Comparison of ENCODE assay signal across 8 cellular contexts in the genomic region with DNA sequence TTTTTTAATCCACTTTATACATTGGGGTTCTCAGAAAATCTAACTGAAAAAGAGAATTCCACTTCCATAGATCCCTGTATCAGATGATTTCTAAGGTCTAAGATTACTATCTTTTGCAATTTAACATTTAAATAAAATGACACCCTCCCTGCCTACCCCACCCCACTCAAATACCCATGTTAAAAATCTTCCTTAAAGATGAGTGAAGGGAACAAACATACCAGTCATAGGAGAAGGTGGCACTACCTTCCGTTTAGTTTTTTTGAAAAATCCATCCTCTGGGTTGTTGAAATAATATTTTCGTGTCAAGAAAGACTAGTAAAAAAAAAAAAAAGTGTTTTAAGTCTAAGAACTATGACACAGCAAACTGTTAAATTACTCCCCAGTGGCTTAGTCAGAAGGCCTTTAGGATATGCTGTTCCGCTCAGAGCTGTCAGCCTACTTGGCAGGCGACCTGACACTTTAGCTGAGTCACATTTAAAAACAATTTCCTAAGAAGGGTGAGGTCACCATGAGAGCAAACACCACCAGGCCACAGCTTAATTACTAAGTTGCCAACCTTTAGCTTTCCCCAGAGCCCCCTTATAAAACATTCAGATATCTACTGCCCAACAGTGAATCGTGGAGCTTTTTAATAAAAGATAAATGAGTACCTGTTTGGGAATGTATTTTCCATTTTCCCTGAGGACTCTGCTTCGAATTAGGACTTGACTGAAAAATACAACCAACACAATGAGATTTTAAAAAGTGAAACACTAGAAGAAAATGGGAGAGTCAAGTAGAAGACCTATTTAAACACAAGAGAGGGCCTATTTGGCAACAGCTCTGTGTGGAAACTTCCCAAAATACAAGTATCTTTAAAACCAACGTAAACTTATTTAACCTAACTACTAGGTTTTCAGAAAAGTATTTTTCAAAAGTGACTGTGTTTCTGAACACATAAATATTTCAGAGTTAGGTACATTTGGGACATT. TPM values are rescaled to one million over a fixed set of nuclear protein-coding genes. Genes with fewer than 3 reads are reported as not detected.
DNase-seq lines count a peak whose midpoint lies in the region; ATAC-seq, FAIRE-seq and TF ChIP-seq lines count a peak whose summit lies in the region.

No MANE protein-coding gene starts in this region.

- TF ChIP-seq CTCF in A549 (IDR thresholded peaks at IDR 0.05) (no peak), HFF-Myc (IDR thresholded peaks at IDR 0.05; ENCODE audit: low read depth, low read length, missing control alignments) (no peak)

- H3K4me1 ChIP-seq in A549 (peaks cover 35% of the 10 kb centered on the region), muscle layer of duodenum (ENCODE audit: control insufficient read depth in 1 of 2, insufficient read depth in 2 of 2, low read length in 2 of 2) (peaks cover 0 to 6% of the 10 kb centered on the region in 2 donors)

- H3K9me3 ChIP-seq in A549 (no peaks in the 10 kb centered on the region), SK-N-MC (ENCODE audit: low read depth, low read length) (no peaks in the 10 kb centered on the region), muscle layer of duodenum (ENCODE audit: control insufficient read depth in 1 of 2, low read length in 2 of 2) (no peaks in the 10 kb centered on the region)

- no peak overlapping the region for H3K9ac ChIP-seq in SK-N-MC (ENCODE audit: insufficient read length)

- no peaks in the 10 kb centered on the region for H3K27me3 ChIP-seq in muscle layer of duodenum (ENCODE audit: low read depth, low read length)

- H3K4me3 ChIP-seq in A549 (peak overlapping the region; percentile 11; the same call in 2 of the 3 replicates), HFF-Myc (replicated peaks; ENCODE audit: low read depth, low read length) (no peak overlapping the region), SK-N-MC (no peak overlapping the region), muscle layer of duodenum (ENCODE audit: low read depth in 1 of 2, low read length in 2 of 2) (no peak overlapping the region)

- TF ChIP-seq RAD21 in A549 (conservative IDR thresholded peaks at IDR 0.05 in 1 of 2, IDR thresholded peaks at IDR 0.05 in 1 of 2), result no peak

- FAIRE-seq in A549 (lab: Jason Lieb, UNC), result no peak
- no peak for FAIRE-seq in urothelium cell line (lab: Jason Lieb, UNC)

- peak in 1 of 2 experiments; percentile 59; a peak in 1 of 5 replicates for TF ChIP-seq EP300 in A549 (IDR thresholded peaks at IDR 0.05)

- H3K4me2 ChIP-seq in A549, result peak overlapping the region; percentile 49

- CTCF ChIA-PET in A549 (lab: Yijun Ruan, JAX), result interaction anchor here (0.5 to 4.7 kb wide), 5 partner anchors 9 to 100 kb away, joined by 3 to 26 read pairs (median 3); a partner anchor contains a TSS

- no peak for TF ChIP-seq POLR2A in A549 (IDR thresholded peaks at IDR 0.05; ENCODE audit: low read length)
- peak; percentile 72 for TF ChIP-seq POLR2A in erythroblast (IDR thresholded peaks at IDR 0.05; ENCODE audit: low read length)

- DNase-seq in A549 (ENCODE audit: low read depth in 1 of 2, low spot score in 1 of 2), result peak; percentile 63 to 93
- peak; percentile 79 for DNase-seq in HFF-Myc (ENCODE audit: extremely low read depth, low read depth)
- no peak for DNase-seq in SK-N-MC (ENCODE audit: low read depth, low spot score)
- DNase-seq in erythroblast (lab: John Stamatoyannopoulos, UW), result peak; percentile 97 to 98
- peak; percentile 75 for DNase-seq in urothelium cell line (ENCODE audit: low spot score)
- DNase-seq in DMS79 (lab: John Stamatoyannopoulos, UW), result no peak

- POLR2A ChIA-PET in A549 (lab: Yijun Ruan, JAX), result interaction anchor here (0.6 to 2.1 kb wide), 5 partner anchors 10 to 92 kb away, joined by 3 to 9 read pairs (median 3); a partner anchor contains a TSS

- WGBS in A549 (ENCODE audit: missing lambda C conversion rate), result 6% methylated on average over 7 of the region's 7 CpGs

- H3K27ac ChIP-seq in A549 (peak overlapping the region; percentile 79 to 83), SK-N-MC (peak overlapping the region; percentile 54; the same call in 1 of the 2 replicates), muscle layer of duodenum (ENCODE audit: low read length) (peak overlapping the region; percentile 83)

- ATAC-seq in A549, result peak; percentile 95 to 97
- ATAC-seq in GM21526 (IDR thresholded peaks at IDR 0.05; ENCODE audit: low FRiP score, unreplicated experiment), result no peak

- peaks cover 6% of the 10 kb centered on the region; the same call in 1 of the 2 replicates for H3K36me3 ChIP-seq in SK-N-MC (ENCODE audit: insufficient read depth, low read length)
- peaks cover 15 to 33% of the 10 kb centered on the region in 2 donors for H3K36me3 ChIP-seq in muscle layer of duodenum (ENCODE audit: control insufficient read depth in 1 of 2, insufficient read depth in 2 of 2, low read length in 2 of 2)

TF ChIP-seq in A549, 52 proteins besides CTCF, POLR2A, EP300 and RAD21:
- TF ChIP-seq ZFP36 (IDR thresholded peaks at IDR 0.05; ENCODE audit: borderline replicate concordance, partially characterized antibody) (no peak), JUNB (IDR thresholded peaks at IDR 0.05) (peak; percentile 80), JUN (IDR thresholded peaks at IDR 0.05) (peak; percentile 58 to 61; a peak in 3 of 5 replicates), GATA3 (IDR thresholded peaks at IDR 0.05; ENCODE audit: borderline replicate concordance) (peak; percentile 80; the same call in 1 of the 2 replicates), NFE2L2 (conservative IDR thresholded peaks at IDR 0.05; ENCODE audit: low read length) (peak; percentile 86; the same call in 1 of the 2 replicates), MAFK (IDR thresholded peaks at IDR 0.05; ENCODE audit: partially characterized antibody) (peak; percentile 97), FOSL2 (IDR thresholded peaks at IDR 0.05) (peak; percentile 80), FOSL2 (CRISPR knock-in tag; IDR thresholded peaks at IDR 0.05) (peak; percentile 90), RFX5 (IDR thresholded peaks at IDR 0.05) (no peak), FOSB (CRISPR knock-in tag; IDR thresholded peaks at IDR 0.05) (no peak), SREBF2 (IDR thresholded peaks at IDR 0.05) (no peak), CEBPB (IDR thresholded peaks at IDR 0.05) (peak; percentile 29 to 85; a peak in 2 of 4 replicates)
- TF ChIP-seq, protein P1, sequence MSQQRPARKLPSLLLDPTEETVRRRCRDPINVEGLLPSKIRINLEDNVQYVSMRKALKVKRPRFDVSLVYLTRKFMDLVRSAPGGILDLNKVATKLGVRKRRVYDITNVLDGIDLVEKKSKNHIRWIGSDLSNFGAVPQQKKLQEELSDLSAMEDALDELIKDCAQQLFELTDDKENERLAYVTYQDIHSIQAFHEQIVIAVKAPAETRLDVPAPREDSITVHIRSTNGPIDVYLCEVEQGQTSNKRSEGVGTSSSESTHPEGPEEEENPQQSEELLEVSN (IDR thresholded peaks at IDR 0.05; ENCODE audit: borderline replicate concordance, low read depth), result no peak
- TF ChIP-seq, protein P2, sequence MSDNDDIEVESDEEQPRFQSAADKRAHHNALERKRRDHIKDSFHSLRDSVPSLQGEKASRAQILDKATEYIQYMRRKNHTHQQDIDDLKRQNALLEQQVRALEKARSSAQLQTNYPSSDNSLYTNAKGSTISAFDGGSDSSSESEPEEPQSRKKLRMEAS (IDR thresholded peaks at IDR 0.05), result peak; percentile 84
TF ChIP-seq in A549: peak in this region for 8.

RNA-seq across cellular contexts. Expression of a gene that starts 9.6 kb away (rescaled TPM):
- polyA plus RNA-seq in A549 (2011; rRNA removed) (133 and 170 TPM in 2 replicates), A549 (2017; fragmentation: RNase III; extraction: RNeasy Plus Mini Kit Qiagen cat#74134 plus additional on column Dnase treatment) (63.5 to 72.9 TPM (median 65.0 TPM) in 3 replicates)
- polyA plus RNA-seq in A549 (2012; cell fraction: cytosol; rRNA removed), result 98.9 and 104 TPM in 2 replicates
- 50.6 and 63.0 TPM in 2 replicates for polyA plus RNA-seq in A549 (2012; cell fraction: nucleus; rRNA removed)
- polyA minus RNA-seq in A549 (2011; rRNA and poly(A)+ RNA removed), result 74.9 and 76.0 TPM in 2 replicates

RNA-seq across cellular contexts. Expression of a gene that starts 24.8 kb away (rescaled TPM):
- polyA plus RNA-seq in A549 (2011; rRNA removed) (0.50 and 0.53 TPM in 2 replicates), A549 (2017; fragmentation: RNase III; extraction: RNeasy Plus Mini Kit Qiagen cat#74134 plus additional on column Dnase treatment) (1.1 to 1.3 TPM (median 1.1 TPM) in 3 replicates)
- 1.1 and 1.4 TPM in 2 replicates for polyA plus RNA-seq in A549 (2012; cell fraction: cytosol; rRNA removed)
- polyA plus RNA-seq in A549 (2012; cell fraction: nucleus; rRNA removed), result 1.6 and 2.1 TPM in 2 replicates
- polyA minus RNA-seq in A549 (2011; rRNA and poly(A)+ RNA removed), result 1.3 and 1.8 TPM in 2 replicates

RNA-seq across cellular contexts. Expression of a gene that starts 43.4 kb away (rescaled TPM):
- polyA plus RNA-seq in A549 (2011; rRNA removed) (13.1 and 13.9 TPM in 2 replicates), A549 (2017; fragmentation: RNase III; extraction: RNeasy Plus Mini Kit Qiagen cat#74134 plus additional on column Dnase treatment) (9.8 to 13.6 TPM (median 11.1 TPM) in 3 replicates)
- 14.6 and 14.9 TPM in 2 replicates for polyA plus RNA-seq in A549 (2012; cell fraction: cytosol; rRNA removed)
- polyA plus RNA-seq in A549 (2012; cell fraction: nucleus; rRNA removed), result 25.3 and 26.0 TPM in 2 replicates
- polyA minus RNA-seq in A549 (2011; rRNA and poly(A)+ RNA removed), result 6.2 and 9.1 TPM in 2 replicates

RNA-seq across cellular contexts. Expression of a gene that starts 49.2 kb away (rescaled TPM):
- polyA plus RNA-seq in A549 (2011; rRNA removed), result 37.7 and 44.3 TPM in 2 replicates
- 15.2 and 16.3 TPM in 2 replicates for polyA plus RNA-seq in A549 (2012; cell fraction: cytosol; rRNA removed)
- 26.6 and 41.2 TPM in 2 replicates for polyA plus RNA-seq in A549 (2012; cell fraction: nucleus; rRNA removed)
- polyA plus RNA-seq in A549 (2017; fragmentation: RNase III; extraction: RNeasy Plus Mini Kit Qiagen cat#74134 plus additional on column Dnase treatment), result 25.1 to 27.9 TPM (median 26.9 TPM) in 3 replicates
- 42.1 and 52.9 TPM in 2 replicates for polyA minus RNA-seq in A549 (2011; rRNA and poly(A)+ RNA removed)

Comparison
In these comparisons a context has a peak if more than half of its experiments do, and no peak if none do; other contexts are left out.
1. DNase-seq: peak in A549 (2 of 2), HFF-Myc (single experiment), erythroblast (2 of 2) and urothelium cell line (single experiment); none in SK-N-MC (single experiment) and DMS79 (single experiment).
2. Peak in every context shown above with its lines, with median percentiles within 50 percentile points of each other: H3K27ac ChIP-seq.